ENCODE assay signal across 39 cellular contexts in genomic region chr11:68242616-68243015, GRCh38.
"Had no signal": no experiment of that assay in that cellular context is flagged by ENCODE, and none has a peak within 500 bp of the region (broad histone marks: within the 10 kb centered on the region; RNA-seq: fewer than 3 reads in every experiment).

No MANE protein-coding gene starts in this region.

- H3K4me3 Mint-ChIP-seq: activated naive CD4-positive, alpha-beta T cell treated with anti-CD3 and anti-CD28 coated beads for 36 hours; activated naive CD4-positive, alpha-beta T cell treated with anti-CD3 and anti-CD28 coated beads, Interleukin-2, amount 10 ng/mL, durations not matched to agents 7 days and 5 days; activated naive CD4-positive, alpha-beta T cell treated with anti-CD3 and anti-CD28 coated beads, Interleukin-2, amount 50 U/mL, for 24 hours; activated naive CD8-positive, alpha-beta T cell; activated naive CD8-positive, alpha-beta T cell treated with anti-CD3 and anti-CD28 coated beads for 36 hours; activated naive CD8-positive, alpha-beta T cell treated with anti-CD3 and anti-CD28 coated beads, Interleukin-2, amount 10 ng/mL, durations not matched to agents 7 days and 5 days; activated naive CD8-positive, alpha-beta T cell treated with anti-CD3 and anti-CD28 coated beads, Interleukin-2, amount 50 U/mL, for 24 hours; activated T-cell treated with anti-CD3 and anti-CD28 coated beads, Interleukin-2, amount 50 U/mL, for 24 hours; activated T-cell treated with anti-CD3 and anti-CD28 coated beads, Interleukin-2, amount 50 U/mL, for 4 hours; activated T-cell treated with anti-CD3 and anti-CD28 coated beads, Interleukin-2, amount 50 U/mL, for 72 hours; activated T-helper 1 cell treated with anti-CD3 and anti-CD28 coated beads, Interleukin-12 subunit alpha, Interleukin-12 subunit beta, Interleukin-2, Interleukin-4 antibody, amounts not matched to agents 30 ng/mL and 10 ng/mL and 1 ng/mL, durations not matched to agents 14 hours and 24 hours and 36 hours; activated T-helper 17 cell treated with anti-CD3 and anti-CD28 coated beads, Interleukin-2, amount 50 U/mL, for 72 hours; brain; central memory CD8-positive, alpha-beta T cell had no signal

- DNase-seq: activated effector memory CD4-positive, alpha-beta T cell treated with anti-CD3 and anti-CD28 coated beads, Interleukin-2, amount 50 U/mL, for 16 hours; activated effector memory CD4-positive, alpha-beta T cell treated with Interleukin-2 at 50 U/mL for 16 hours; activated gamma-delta T cell; activated gamma-delta T cell treated with Interleukin-2 at 50 U/mL for 16 hours; activated naive CD4-positive, alpha-beta T cell; activated naive CD4-positive, alpha-beta T cell treated with anti-CD3 and anti-CD28 coated beads for 36 hours; activated naive CD4-positive, alpha-beta T cell treated with anti-CD3 and anti-CD28 coated beads, Interleukin-2, amount 10 ng/mL, durations not matched to agents 7 days and 5 days; activated naive CD4-positive, alpha-beta T cell treated with anti-CD3 and anti-CD28 coated beads, Interleukin-2, amount 50 U/mL, for 16 hours; activated naive CD4-positive, alpha-beta T cell treated with Interleukin-2 at 50 U/mL for 16 hours; activated naive CD8-positive, alpha-beta T cell treated with anti-CD3 and anti-CD28 coated beads for 36 hours; activated naive CD8-positive, alpha-beta T cell treated with anti-CD3 and anti-CD28 coated beads, Interleukin-2, amount 10 ng/mL, durations not matched to agents 7 days and 5 days; activated naive CD8-positive, alpha-beta T cell treated with anti-CD3 and anti-CD28 coated beads, Interleukin-2, amount 50 U/mL, for 24 hours; activated T-cell treated with anti-CD3 and anti-CD28 coated beads, Interleukin-2, amount 50 U/mL, for 24 hours; activated T-cell treated with anti-CD3 and anti-CD28 coated beads, Interleukin-2, amount 50 U/mL, for 4 hours; activated T-cell treated with anti-CD3 and anti-CD28 coated beads, Interleukin-2, amount 50 U/mL, for 48 hours; activated T-cell treated with anti-CD3 and anti-CD28 coated beads, Interleukin-2, amount 50 U/mL, for 72 hours; adrenal gland; amniotic stem cell; amygdala; anterior cingulate cortex; aorta; body of pancreas; brain microvascular endothelial cell; caudate nucleus; central memory CD4-positive, alpha-beta T cell; cerebellar nuclear complex had no signal

- H3K4me1 ChIP-seq: adrenal gland, ascending aorta, body of pancreas, breast epithelium had no signal

- H3K4me1 Mint-ChIP-seq: activated naive CD4-positive, alpha-beta T cell treated with anti-CD3 and anti-CD28 coated beads, Interleukin-2, amount 10 ng/mL, durations not matched to agents 7 days and 5 days; activated naive CD4-positive, alpha-beta T cell treated with anti-CD3 and anti-CD28 coated beads, Interleukin-2, amount 50 U/mL, for 24 hours; activated naive CD8-positive, alpha-beta T cell treated with anti-CD3 and anti-CD28 coated beads for 36 hours; activated naive CD8-positive, alpha-beta T cell treated with anti-CD3 and anti-CD28 coated beads, Interleukin-2, amount 10 ng/mL, durations not matched to agents 7 days and 5 days; activated naive CD8-positive, alpha-beta T cell treated with anti-CD3 and anti-CD28 coated beads, Interleukin-2, amount 50 U/mL, for 24 hours; activated T-helper 17 cell treated with anti-CD3 and anti-CD28 coated beads, Interleukin-2, amount 50 U/mL, for 72 hours; brain; central memory CD8-positive, alpha-beta T cell had no signal

- H3K27ac ChIP-seq: adrenal gland, ascending aorta, body of pancreas, brain microvascular endothelial cell, breast epithelium, cardiac muscle cell had no signal

- H3K36me3 ChIP-seq: adrenal gland, ascending aorta, brain microvascular endothelial cell, breast epithelium, cardiac muscle cell had no signal

- H3K9me3 ChIP-seq: adrenal gland, body of pancreas had no signal

- H3K36me3 Mint-ChIP-seq: activated naive CD4-positive, alpha-beta T cell treated with anti-CD3 and anti-CD28 coated beads, Interleukin-2, amount 10 ng/mL, durations not matched to agents 7 days and 5 days; activated naive CD4-positive, alpha-beta T cell treated with anti-CD3 and anti-CD28 coated beads, Interleukin-2, amount 50 U/mL, for 72 hours; activated naive CD8-positive, alpha-beta T cell treated with anti-CD3 and anti-CD28 coated beads, Interleukin-2, amount 10 ng/mL, durations not matched to agents 7 days and 5 days had no signal

- H3K9me3 Mint-ChIP-seq: activated naive CD4-positive, alpha-beta T cell treated with anti-CD3 and anti-CD28 coated beads for 36 hours; activated naive CD4-positive, alpha-beta T cell treated with anti-CD3 and anti-CD28 coated beads, Interleukin-2, amount 50 U/mL, for 72 hours; activated naive CD8-positive, alpha-beta T cell treated with anti-CD3 and anti-CD28 coated beads, Interleukin-2, amount 10 ng/mL, durations not matched to agents 7 days and 5 days; activated T-cell treated with anti-CD3 and anti-CD28 coated beads, Interleukin-2, amount 50 U/mL, for 4 hours; activated T-cell treated with anti-CD3 and anti-CD28 coated beads, Interleukin-2, amount 50 U/mL, for 72 hours; activated T-helper 1 cell treated with anti-CD3 and anti-CD28 coated beads, Interleukin-12 subunit alpha, Interleukin-12 subunit beta, Interleukin-2, Interleukin-4 antibody, amounts not matched to agents 30 ng/mL and 10 ng/mL and 1 ng/mL, durations not matched to agents 14 hours and 24 hours and 36 hours; activated T-helper 17 cell treated with anti-CD3 and anti-CD28 coated beads, Interleukin-2, amount 50 U/mL, for 72 hours; central memory CD8-positive, alpha-beta T cell had no signal

- ATAC-seq: activated naive CD4-positive, alpha-beta T cell treated with anti-CD3 and anti-CD28 coated beads, Interleukin-2, amount 50 U/mL, for 72 hours; activated naive CD8-positive, alpha-beta T cell treated with anti-CD3 and anti-CD28 coated beads, Interleukin-2, amount 50 U/mL, for 24 hours; activated T-cell treated with anti-CD3 and anti-CD28 coated beads, Interleukin-2, amount 50 U/mL, for 4 hours; activated T-cell treated with anti-CD3 and anti-CD28 coated beads, Interleukin-2, amount 50 U/mL, for 72 hours; activated T-helper 17 cell treated with anti-CD3 and anti-CD28 coated beads, Interleukin-2, amount 50 U/mL, for 72 hours; body of pancreas had no signal

- H3K27me3 ChIP-seq: adrenal gland, ascending aorta, body of pancreas, brain microvascular endothelial cell, breast epithelium, cardiac muscle cell had no signal

- FAIRE-seq: astrocyte, bronchial epithelial cell had no signal

- H3K27ac Mint-ChIP-seq: activated naive CD4-positive, alpha-beta T cell treated with anti-CD3 and anti-CD28 coated beads for 36 hours; activated naive CD4-positive, alpha-beta T cell treated with anti-CD3 and anti-CD28 coated beads, Interleukin-2, amount 10 ng/mL, durations not matched to agents 7 days and 5 days; activated naive CD4-positive, alpha-beta T cell treated with anti-CD3 and anti-CD28 coated beads, Interleukin-2, amount 50 U/mL, for 24 hours; activated naive CD4-positive, alpha-beta T cell treated with anti-CD3 and anti-CD28 coated beads, Interleukin-2, amount 50 U/mL, for 72 hours; activated naive CD8-positive, alpha-beta T cell; activated naive CD8-positive, alpha-beta T cell treated with anti-CD3 and anti-CD28 coated beads for 36 hours; activated naive CD8-positive, alpha-beta T cell treated with anti-CD3 and anti-CD28 coated beads, Interleukin-2, amount 10 ng/mL, durations not matched to agents 7 days and 5 days; activated naive CD8-positive, alpha-beta T cell treated with anti-CD3 and anti-CD28 coated beads, Interleukin-2, amount 50 U/mL, for 24 hours; activated T-cell treated with anti-CD3 and anti-CD28 coated beads, Interleukin-2, amount 50 U/mL, for 24 hours; activated T-cell treated with anti-CD3 and anti-CD28 coated beads, Interleukin-2, amount 50 U/mL, for 72 hours; activated T-helper 1 cell treated with anti-CD3 and anti-CD28 coated beads, Interleukin-12 subunit alpha, Interleukin-12 subunit beta, Interleukin-2, Interleukin-4 antibody, amounts not matched to agents 30 ng/mL and 10 ng/mL and 1 ng/mL, durations not matched to agents 14 hours and 24 hours and 36 hours; activated T-helper 17 cell treated with anti-CD3 and anti-CD28 coated beads, Interleukin-2, amount 50 U/mL, for 72 hours; activated T-helper 2 cell treated with anti-CD3 and anti-CD28 coated beads, Interferon-gamma antibody, Interleukin-2, Interleukin-4, amounts not matched to agents 10 μg/mL and 5 μg/mL and 100 μg/mL, durations not matched to agents 14 hours and 24 hours and 36 hours; brain had no signal

- H3K4me3 ChIP-seq: adrenal gland, ascending aorta, body of pancreas, breast epithelium, cardiac muscle cell had no signal
